12 cellular contexts compared by ENCODE assay signal in genomic region chr17:81189670-81190530, GRCh38. TPM values are rescaled to one million over a fixed set of nuclear protein-coding genes. Genes with fewer than 3 reads are reported as not detected.
A peak's percentile ranks its signal among the peaks of the same experiment; 100 is the strongest.
DNase-seq lines count a peak whose midpoint lies in the region; ATAC-seq lines count a peak whose summit lies in the region.
"Had no signal": no experiment of that assay in that cellular context is flagged by ENCODE, and none has a peak within 500 bp of the region (broad histone marks: within the 10 kb centered on the region; RNA-seq: fewer than 3 reads in every experiment).

No MANE protein-coding gene starts in this region.

- H3K4me3 ChIP-seq in MG63: no peak overlapping the region
- no peak overlapping the region for H3K4me3 ChIP-seq in HAP-1
- H3K4me3 ChIP-seq: thoracic aorta had no signal

- in situ Hi-C loops in HAP-1 (cut with MboI; ENCODE audit: low sequenced_read_pairs): no loop called here

- no peaks in the 10 kb centered on the region for H3K4me1 ChIP-seq in HAP-1

- intact Hi-C loops in head of caudate nucleus (cut with DNase I): no loop called here

- DNase-seq in 8988T (peak; percentile 81), MG63 (peak; percentile 28), head of caudate nucleus (peak in 40 of 42 donors; percentile 18 to 83 (median 46)), NOMO-1 treated with dmso at 0.1 percent for 144 hours (lab: John Stamatoyannopoulos, UW; ENCODE audit: unreplicated experiment) (no peak), HAP-1 (ENCODE audit: low spot score in 2 of 2) (no peak)
- DNase-seq: CD4-positive, alpha-beta memory T cell; effector CD8-positive, alpha-beta T cell; HFFc6; NCI-H345 had no signal

- H3K36me3 ChIP-seq in MG63 (no peaks in the 10 kb centered on the region; the same call in 1 of the 2 replicates), HAP-1 (replicated peaks) (peaks cover 8% of the 10 kb centered on the region)

- ATAC-seq in GM18519 (IDR thresholded peaks at IDR 0.05; ENCODE audit: low FRiP score, unreplicated experiment): no peak

- H3K27me3 ChIP-seq in MG63 (no peaks in the 10 kb centered on the region), HAP-1 (ENCODE audit: low read depth) (no peaks in the 10 kb centered on the region; the same call in 1 of the 2 replicates)

- no peaks in the 10 kb centered on the region for H3K9me3 ChIP-seq in MG63
- H3K9me3 ChIP-seq in HAP-1: no peaks in the 10 kb centered on the region
- H3K9me3 ChIP-seq: thoracic aorta had no signal

RNA-seq across cellular contexts. Expression of gene AATK, which starts 23.9 kb away (rescaled TPM):
- 0.16 TPM in 1 of 2 replicates, not detected in the other for total RNA-seq in MG63 (2014; rRNA removed; shearing (Covaris generic); ENCODE audit: low replicate concordance)

RNA-seq across cellular contexts. Expression of gene PVALEF, which starts 24.6 kb away (rescaled TPM):
- total RNA-seq in MG63 (2014; rRNA removed; shearing (Covaris generic); ENCODE audit: low replicate concordance): not detected in 2 replicates
- total RNA-seq: CD4-positive, alpha-beta memory T cell; HFFc6; T-helper 2 cell treated with Interferon-gamma antibody and Interleukin-4, amounts not matched to agents 100 ng/mL and 5 ng/mL, for 36 hours; thoracic aorta had no signal

RNA-seq across cellular contexts. Expression of gene CEP131, which starts 32.9 kb away (rescaled TPM):
- total RNA-seq in MG63 (2014; rRNA removed; shearing (Covaris generic); ENCODE audit: low replicate concordance): 13.3 and 22.9 TPM in 2 replicates

RNA-seq across cellular contexts. Expression of gene TEPSIN, which starts 49.0 kb away (rescaled TPM):
- 19.5 and 20.4 TPM in 2 replicates for total RNA-seq in MG63 (2014; rRNA removed; shearing (Covaris generic); ENCODE audit: low replicate concordance)

RNA-seq across cellular contexts. Expression of gene NDUFAF8, which starts 49.2 kb away (rescaled TPM):
- total RNA-seq in MG63 (2014; rRNA removed; shearing (Covaris generic); ENCODE audit: low replicate concordance): 63.1 and 163 TPM in 2 replicates

Comparison
In these comparisons a context has a peak if more than half of its experiments do, and no peak if none do; other contexts are left out.
1. DNase-seq: peak in 8988T (single experiment), MG63 (single experiment) and head of caudate nucleus (40 of 42); none in NOMO-1 treated with dmso at 0.1 percent for 144 hours (single experiment) and HAP-1 (0 of 2).